8 cellular contexts compared by ENCODE assay signal in the genomic region with DNA sequence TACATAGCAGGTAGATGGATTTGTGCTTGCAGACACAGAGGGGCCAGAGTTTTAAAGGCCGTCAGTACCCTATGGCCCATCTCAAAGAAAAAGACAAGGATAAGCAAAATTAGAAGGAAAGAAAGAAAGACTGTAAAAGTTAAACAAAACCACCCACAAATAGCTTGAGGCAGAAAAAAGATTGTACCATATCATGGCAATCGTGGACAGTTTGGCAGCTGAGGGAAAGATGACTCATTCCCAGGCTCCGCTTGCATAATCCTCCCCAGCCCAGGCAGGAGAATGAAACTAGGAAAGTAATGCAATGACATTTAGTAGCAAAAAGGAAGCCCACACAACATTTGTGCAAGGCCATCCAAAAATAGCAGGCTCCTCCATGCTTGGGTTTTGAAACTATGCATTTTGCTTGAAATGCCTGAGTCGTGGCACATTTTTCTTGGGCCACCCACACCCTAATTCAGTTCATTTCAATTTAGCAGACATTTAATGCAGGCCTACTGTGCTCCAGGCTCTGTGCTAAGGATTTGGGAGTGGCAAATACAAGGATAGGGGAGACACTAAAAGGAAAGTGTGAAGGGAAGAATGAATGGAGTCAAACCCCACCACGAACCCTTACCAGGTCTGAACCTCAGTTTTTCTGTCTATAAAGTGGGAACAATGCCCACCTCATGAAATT. TPM values are rescaled to one million over a fixed set of nuclear protein-coding genes. Genes with fewer than 3 reads are reported as not detected.
DNase-seq lines count a peak whose midpoint lies in the region; ATAC-seq and TF ChIP-seq lines count a peak whose summit lies in the region.

No MANE protein-coding gene starts in this region.

- H3K27ac ChIP-seq in foreskin keratinocyte (peak overlapping the region; percentile 5), trophoblast cell (ENCODE audit: low read depth, low read length) (peak overlapping the region; percentile 51)

- no peaks in the 10 kb centered on the region for H3K36me3 Mint-ChIP-seq in activated CD4-positive, alpha-beta memory T cell treated with anti-CD3 and anti-CD28 coated beads for 36 hours
- no peaks in the 10 kb centered on the region for H3K36me3 Mint-ChIP-seq in glutamatergic neuron (ENCODE audit: unreplicated experiment)

- no peak overlapping the region for H3K27ac Mint-ChIP-seq in activated CD4-positive, alpha-beta memory T cell treated with anti-CD3 and anti-CD28 coated beads for 36 hours
- H3K27ac Mint-ChIP-seq in glutamatergic neuron (ENCODE audit: unreplicated experiment), result no peak overlapping the region

- H3K27me3 Mint-ChIP-seq in activated CD4-positive, alpha-beta memory T cell treated with anti-CD3 and anti-CD28 coated beads for 36 hours, result peaks cover 1% of the 10 kb centered on the region
- H3K27me3 Mint-ChIP-seq in glutamatergic neuron (ENCODE audit: unreplicated experiment), result no peaks in the 10 kb centered on the region

- peak overlapping the region; percentile 48 for H4K8ac ChIP-seq in trophoblast cell (ENCODE audit: low read depth, low read length)

- peaks cover 33% of the 10 kb centered on the region for H3K4me1 Mint-ChIP-seq in activated CD4-positive, alpha-beta memory T cell treated with anti-CD3 and anti-CD28 coated beads for 36 hours (ENCODE audit: low read depth)
- H3K4me1 Mint-ChIP-seq in glutamatergic neuron (ENCODE audit: low read depth, unreplicated experiment), result no peaks in the 10 kb centered on the region

- no peaks in the 10 kb centered on the region for H3K9me3 ChIP-seq in trophoblast cell (ENCODE audit: insufficient read depth, low read depth, low read length)

- peaks cover 2% of the 10 kb centered on the region for H3K27me3 ChIP-seq in foreskin keratinocyte
- H3K27me3 ChIP-seq in trophoblast cell (ENCODE audit: insufficient read depth, low read length), result no peaks in the 10 kb centered on the region

- peak overlapping the region; percentile 17 for H3K4me2 ChIP-seq in trophoblast cell (ENCODE audit: low read length)

- peaks cover 19% of the 10 kb centered on the region for H3K79me1 ChIP-seq in trophoblast cell (ENCODE audit: low read length)

- H3K4me3 Mint-ChIP-seq in activated CD4-positive, alpha-beta memory T cell treated with anti-CD3 and anti-CD28 coated beads for 36 hours, result no peak overlapping the region
- H3K4me3 Mint-ChIP-seq in glutamatergic neuron (ENCODE audit: unreplicated experiment), result no peak overlapping the region

- H2AK5ac ChIP-seq in trophoblast cell (ENCODE audit: low read length), result no peak overlapping the region

- H4K91ac ChIP-seq in trophoblast cell (ENCODE audit: low read depth, low read length), result peak overlapping the region; percentile 79

- H4K12ac ChIP-seq in trophoblast cell (ENCODE audit: low read depth, low read length), result no peak overlapping the region

- no peak overlapping the region for H3K23ac ChIP-seq in trophoblast cell (ENCODE audit: low read length)

- H3K79me2 ChIP-seq in trophoblast cell (ENCODE audit: control insufficient read depth, insufficient read depth, low read length, poor library complexity), result no peaks in the 10 kb centered on the region

- POLR2A ChIA-PET in activated CD4-positive, alpha-beta memory T cell treated with anti-CD3 and anti-CD28 coated beads for 36 hours (lab: Charles Lee), result interaction anchor here (0.6 to 0.9 kb wide), 3 partner anchors 44 to 1981 kb away, joined by 3 to 4 read pairs (median 3); no protein-coding TSS in a partner anchor

- intact Hi-C loops in activated CD4-positive, alpha-beta memory T cell treated with anti-CD3 and anti-CD28 coated beads for 36 hours (cut with micrococcal nuclease), result loop anchor here (1.0 to 10.0 kb wide), 3 partner anchors 61 to 280 kb away; no protein-coding TSS in a partner anchor

- H2BK120ac ChIP-seq in trophoblast cell (ENCODE audit: insufficient read depth, low read length, poor library complexity), result peak overlapping the region; percentile 81

- H2BK5ac ChIP-seq in trophoblast cell (ENCODE audit: low read depth, low read length, poor library complexity), result peak overlapping the region; percentile 44

- TF ChIP-seq CTCF in foreskin keratinocyte (conservative IDR thresholded peaks at IDR 0.05) (no peak), glutamatergic neuron (IDR thresholded peaks at IDR 0.05; ENCODE audit: partially characterized antibody, unreplicated experiment) (no peak)

- H3K18ac ChIP-seq in trophoblast cell (ENCODE audit: low read length), result no peak overlapping the region

- no peak overlapping the region for H2AFZ ChIP-seq in trophoblast cell (ENCODE audit: insufficient read depth, low read length, poor library complexity)

- H3K14ac ChIP-seq in trophoblast cell (ENCODE audit: low read length), result no peak overlapping the region

- CTCF ChIA-PET in activated CD4-positive, alpha-beta memory T cell treated with anti-CD3 and anti-CD28 coated beads for 36 hours (lab: Charles Lee), result interaction anchor here (0.7 kb wide), 1 partner anchor 62 kb away, joined by 3 read pairs; no protein-coding TSS in a partner anchor

- no CpG with 5 or more reads among the region's 5 CpGs for WGBS in trophoblast cell (ENCODE audit: extremely low coverage, insufficient coverage, insufficient read length)

- no peak overlapping the region for H3K9ac ChIP-seq in trophoblast cell (ENCODE audit: low read length)

- H3K36me3 ChIP-seq in trophoblast cell (ENCODE audit: control insufficient read depth in 1 of 2, insufficient read depth in 2 of 2, low read length in 2 of 2), result no peaks in the 10 kb centered on the region

- peak overlapping the region; percentile 95 for H2BK12ac ChIP-seq in trophoblast cell (ENCODE audit: low read length)

- H3K4me3 ChIP-seq in trophoblast cell (ENCODE audit: low read depth, low read length), result no peak overlapping the region

- no peaks in the 10 kb centered on the region for H3K9me3 Mint-ChIP-seq in activated CD4-positive, alpha-beta memory T cell treated with anti-CD3 and anti-CD28 coated beads for 36 hours
- H3K9me3 Mint-ChIP-seq in glutamatergic neuron (ENCODE audit: unreplicated experiment), result peaks cover 7% of the 10 kb centered on the region

- ATAC-seq in foreskin keratinocyte (peak; percentile 66), HG02798 (IDR thresholded peaks at IDR 0.05; ENCODE audit: poor library complexity, unreplicated experiment) (no peak)

- H3K4me1 ChIP-seq in foreskin keratinocyte, result peaks cover 47% of the 10 kb centered on the region
- H3K4me1 ChIP-seq in trophoblast cell (ENCODE audit: control insufficient read depth in 1 of 2, insufficient read depth in 2 of 2, low read length in 2 of 2), result peaks cover 21 to 24% of the 10 kb centered on the region in 2 experiments

- no peak overlapping the region for H3K4ac ChIP-seq in trophoblast cell (ENCODE audit: low read depth, low read length)

- DNase-seq in C1 segment of cervical spinal cord (lab: John Stamatoyannopoulos, UW) (peak in 9 of 14 donors; percentile 7 to 53 (median 25)), HuH-7 (ENCODE audit: low spot score) (peak; percentile 88), foreskin keratinocyte (peak; percentile 75 to 88), trophoblast cell (peak; percentile 87 to 98), DMS114 treated with DMSO at 0.1 percent for 48 hours (lab: John Stamatoyannopoulos, UW; ENCODE audit: unreplicated experiment) (no peak), glutamatergic neuron (no peak)
- DNase-seq in activated CD4-positive, alpha-beta memory T cell treated with anti-CD3 and anti-CD28 coated beads for 36 hours, result peak; percentile 78

RNA-seq across cellular contexts. Expression of a gene that starts 40.9 kb away (rescaled TPM):
- 10 to 100 TPM; 50.2 to 50.5 TPM for total RNA-seq in activated CD4-positive, alpha-beta memory T cell treated with anti-CD3 and anti-CD28 coated beads for 36 hours
- total RNA-seq in foreskin keratinocyte (49.9 and 57.4 TPM in 2 replicates), glutamatergic neuron (ENCODE audit: unreplicated experiment) (5.0 TPM)
- 27.2 and 29.4 TPM in 2 replicates for polyA plus RNA-seq in foreskin keratinocyte
- polyA plus RNA-seq in trophoblast cell (2013), result 49.5 and 54.4 TPM in 2 replicates

Comparison
In these comparisons a context has a peak if more than half of its experiments do, and no peak if none do; other contexts are left out.
1. DNase-seq: peak in C1 segment of cervical spinal cord (9 of 14), HuH-7 (single experiment), activated CD4-positive, alpha-beta memory T cell treated with anti-CD3 and anti-CD28 coated beads for 36 hours (single experiment), foreskin keratinocyte (2 of 2) and trophoblast cell (2 of 2); none in DMS114 treated with DMSO at 0.1 percent for 48 hours (single experiment) and glutamatergic neuron (single experiment).